Comparison of ENCODE assay signal across 23 cellular contexts in the genomic region with DNA sequence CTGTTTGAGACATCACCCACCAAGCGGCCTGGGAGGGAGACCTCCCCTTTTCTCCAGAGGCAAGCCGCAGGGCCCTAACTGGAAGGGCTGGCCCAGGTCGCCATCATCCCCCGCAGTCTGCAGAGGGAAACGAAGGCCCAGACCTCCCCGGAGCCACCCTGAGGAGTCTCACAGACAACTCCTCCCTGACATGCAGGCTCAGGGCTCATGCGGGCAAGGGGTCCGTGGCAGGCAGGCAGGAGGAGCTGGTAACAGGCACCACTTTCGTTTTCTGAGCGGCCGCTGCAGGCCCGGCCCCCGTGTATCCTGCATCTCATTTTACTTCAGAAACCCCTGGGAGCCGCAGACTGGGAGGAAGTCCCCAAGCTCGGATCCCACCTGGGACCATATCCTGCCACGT.
DNase-seq lines count a peak whose midpoint lies in the region; ATAC-seq, FAIRE-seq and TF ChIP-seq lines count a peak whose summit lies in the region.
"Had no signal": no experiment of that assay in that cellular context is flagged by ENCODE, and none has a peak within 500 bp of the region (broad histone marks: within the 10 kb centered on the region; RNA-seq: fewer than 3 reads in every experiment).

No MANE protein-coding gene starts in this region.

- no peak overlapping the region for H3K18ac ChIP-seq in H9 (ENCODE audit: insufficient read length, low read depth, low read length)

- no TSS peak for BruUV-seq in Calu3 (replicated peaks; lab: Mats Ljungman, UMichigan)

- H3K9ac ChIP-seq in H9 (ENCODE audit: extremely low read depth, insufficient read length, low read length) = no peak overlapping the region
- no peak overlapping the region for H3K9ac ChIP-seq in kidney (ENCODE audit: low read length in 2 of 2)

- H3T11ph ChIP-seq in H9 (ENCODE audit: low read length) = no peak overlapping the region

- no peak overlapping the region for H3K27ac ChIP-seq in H9 (ENCODE audit: insufficient read length, low read depth, low read length)
- no peak overlapping the region for H3K27ac ChIP-seq in kidney (ENCODE audit: low read depth in 2 of 2, low read length in 2 of 2)
- H3K27ac ChIP-seq in osteoblast (ENCODE audit: low read depth, low read length) = no peak overlapping the region
- H3K27ac ChIP-seq in suprapubic skin = no peak overlapping the region
- H3K27ac ChIP-seq: HL-60, SJCRH30 had no signal

- H3K4me3 ChIP-seq in kidney (ENCODE audit: low read length in 2 of 2) (no peak overlapping the region), osteoblast (ENCODE audit: insufficient read depth, low read length) (no peak overlapping the region), suprapubic skin (no peak overlapping the region), HAP-1 (no peak overlapping the region)
- H3K4me3 ChIP-seq: SJCRH30 had no signal

- CTCF ChIA-PET in Calu3 (lab: Charles Lee) = no interaction called here

- WGBS in H9 (ENCODE audit: extremely low coverage, insufficient read length, low lambda C conversion rate) = no CpG with 5 or more reads among the region's 16 CpGs
- WGBS in suprapubic skin = 81% methylated on average over 6 of the region's 16 CpGs

- H4K8ac ChIP-seq in H9 (replicated peaks; ENCODE audit: insufficient read length, low read depth, low read length) = no peak overlapping the region

- H3K14ac ChIP-seq in H9 (ENCODE audit: insufficient read depth, low read length) = no peak overlapping the region

- H2BK20ac ChIP-seq in H9 (ENCODE audit: low read depth, low read length, poor library complexity, severe bottlenecking) = no peak overlapping the region

- H3K27me3 ChIP-seq in H9 (ENCODE audit: insufficient read depth, low read length) (no peaks in the 10 kb centered on the region), osteoblast (ENCODE audit: insufficient read depth, low read length) (peaks cover 8% of the 10 kb centered on the region), suprapubic skin (peaks cover 48% of the 10 kb centered on the region), HAP-1 (ENCODE audit: low read depth) (no peaks in the 10 kb centered on the region)

- H3K4me2 ChIP-seq in H9 (ENCODE audit: insufficient read depth, insufficient read length, low read length) (no peak overlapping the region), osteoblast (ENCODE audit: insufficient read depth, low read length) (no peak overlapping the region)

- no peaks in the 10 kb centered on the region for H3K23me2 ChIP-seq in H9 (ENCODE audit: insufficient read length, low read depth, low read length, poor library complexity, severe bottlenecking)

- H4K5ac ChIP-seq in H9 (ENCODE audit: insufficient read length, low read depth, low read length) = no peak overlapping the region

- no peak overlapping the region for H2BK120ac ChIP-seq in H9 (ENCODE audit: low read depth, low read length, poor library complexity, severe bottlenecking)

- intact Hi-C loops in Calu3 (cut with micrococcal nuclease; ENCODE audit: unreplicated experiment) = no loop called here
- intact Hi-C loops in kidney (cut with DNase I) = no loop called here

- DNase-seq in Calu3 (no peak), H9 (no peak), kidney (peak; percentile 57), osteoblast (ENCODE audit: insufficient read length, low spot score, missing footprints) (peak; percentile 11), suprapubic skin (ENCODE audit: low spot score in 2 of 2) (no peak), HAP-1 (ENCODE audit: low spot score in 2 of 2) (no peak)
- no peak for DNase-seq in stimulated activated CD4-positive, alpha-beta T cell treated with anti-CD3 and anti-CD28 coated beads, Interleukin-4, amount 100 ng/mL, for 24 hours
- no peak for DNase-seq in stimulated activated naive CD8-positive, alpha-beta T cell treated with anti-CD3 and anti-CD28 coated beads, Interleukin-15, Interleukin-2, amounts not matched to agents 100 U/mL and 50 U/mL, for 24 hours
- DNase-seq: DMS153, GOT3, NCI-H1092, NCI-H1417 treated with DMSO at 0.1 percent for 48 hours, NCI-H1694 treated with DMSO at 0.1 percent for 48 hours, NCI-H2081, NCI-H2227 treated with DMSO at 0.1 percent for 48 hours, NCI-H526 treated with DMSO at 0.1 percent for 48 hours, OCI-M1, SJCRH30 had no signal

- H3K56ac ChIP-seq in H9 (ENCODE audit: insufficient read length, low read depth, low read length) = no peak overlapping the region

- no peak overlapping the region for H3K4me3 Mint-ChIP-seq in Calu3 (ENCODE audit: low read depth, unreplicated experiment)
- no peak overlapping the region for H3K4me3 Mint-ChIP-seq in H9
- H3K4me3 Mint-ChIP-seq: B cell had no signal

- FAIRE-seq in kidney (lab: Jason Lieb, UNC) = no peak
- FAIRE-seq: G401.6 had no signal

- no peak overlapping the region for H2AFZ ChIP-seq in H9 (ENCODE audit: low read length)
- no peak overlapping the region for H2AFZ ChIP-seq in osteoblast (ENCODE audit: low read length)

- no peak for ATAC-seq in stimulated activated naive CD8-positive, alpha-beta T cell treated with anti-CD3 and anti-CD28 coated beads, Interleukin-15, Interleukin-2, amounts not matched to agents 100 U/mL and 50 U/mL, for 24 hours
- ATAC-seq: HCT116, SK-N-SH treated with all-trans-retinoic acid at 6 μM for 48 hours had no signal

- no peak overlapping the region for H3K4ac ChIP-seq in H9 (ENCODE audit: low read depth, low read length)

- H2AK5ac ChIP-seq in H9 (ENCODE audit: insufficient read length, low read length) = no peak overlapping the region

- H2BK12ac ChIP-seq in H9 (ENCODE audit: insufficient read length, low read depth, low read length) = no peak overlapping the region

- H4K20me1 ChIP-seq in H9 (ENCODE audit: control insufficient read depth, insufficient read depth, insufficient read length) = no peaks in the 10 kb centered on the region
- H4K20me1 ChIP-seq in osteoblast (ENCODE audit: insufficient read depth, low read length) = no peaks in the 10 kb centered on the region

- peak overlapping the region; percentile 10 for H3K27ac Mint-ChIP-seq in Calu3 (ENCODE audit: unreplicated experiment)
- H3K27ac Mint-ChIP-seq in H9 = 0 out of 7 replicates have a peak overlapping the region, but pooled peaks of 2 of the 3 experiments have one; percentile 74 to 86
- H3K27ac Mint-ChIP-seq: B cell had no signal

- no peak overlapping the region for H4K91ac ChIP-seq in H9 (ENCODE audit: insufficient read length, low read depth, low read length)

- TF ChIP-seq EP300 in suprapubic skin (IDR thresholded peaks at IDR 0.05) = no peak

- H3K9me3 Mint-ChIP-seq in Calu3 (ENCODE audit: low read depth, unreplicated experiment) = peaks cover 6% of the 10 kb centered on the region
- peaks cover 6 to 14% of the 10 kb centered on the region in 2 experiments; a peak in 3 of 5 replicates for H3K9me3 Mint-ChIP-seq in H9

- H3K23ac ChIP-seq in H9 (ENCODE audit: insufficient read length, low read depth, low read length) = no peak overlapping the region

- no peaks in the 10 kb centered on the region for H3K4me1 ChIP-seq in H9 (ENCODE audit: insufficient read depth, low read length)
- H3K4me1 ChIP-seq in kidney (ENCODE audit: control insufficient read depth in 1 of 2, insufficient read depth in 1 of 2, low read depth in 1 of 2, low read length in 2 of 2) = no peaks in the 10 kb centered on the region
- no peaks in the 10 kb centered on the region for H3K4me1 ChIP-seq in osteoblast (ENCODE audit: insufficient read depth, low read length)
- no peaks in the 10 kb centered on the region for H3K4me1 ChIP-seq in suprapubic skin
- no peaks in the 10 kb centered on the region for H3K4me1 ChIP-seq in HAP-1
- H3K4me1 ChIP-seq: SJCRH30 had no signal

- no peaks in the 10 kb centered on the region for H3K79me1 ChIP-seq in H9 (ENCODE audit: insufficient read depth, low read depth, low read length, poor library complexity, severe bottlenecking)

- H2BK5ac ChIP-seq in H9 (ENCODE audit: insufficient read length, low read length) = no peak overlapping the region

- TF ChIP-seq POLR2A in suprapubic skin (IDR thresholded peaks at IDR 0.05) = no peak

- H3K36me3 Mint-ChIP-seq in Calu3 (ENCODE audit: insufficient read depth, unreplicated experiment) (no peaks in the 10 kb centered on the region), H9 (ENCODE audit: insufficient read depth in 1 of 3, low read depth in 3 of 3) (peaks cover 0 to 7% (median 2%) of the 10 kb centered on the region in 3 experiments; a peak in 3 of 7 replicates)

- H3K4me1 Mint-ChIP-seq in Calu3 (ENCODE audit: low read depth, unreplicated experiment) (no peaks in the 10 kb centered on the region), H9 (peaks cover 24 to 35% of the 10 kb centered on the region in 2 experiments)
- H3K4me1 Mint-ChIP-seq: B cell had no signal

- in situ Hi-C loops in HAP-1 (cut with MboI; ENCODE audit: low sequenced_read_pairs) = no loop called here

- no peaks in the 10 kb centered on the region for H3K36me3 ChIP-seq in kidney (ENCODE audit: control insufficient read depth in 1 of 2, insufficient read depth in 2 of 2, low read length in 2 of 2)
- H3K36me3 ChIP-seq in osteoblast (ENCODE audit: insufficient read depth, low read length) = no peaks in the 10 kb centered on the region
- H3K36me3 ChIP-seq in suprapubic skin = no peaks in the 10 kb centered on the region
- no peaks in the 10 kb centered on the region for H3K36me3 ChIP-seq in HAP-1 (replicated peaks)
- H3K36me3 ChIP-seq: SJCRH30 had no signal

- no peak overlapping the region for H2BK15ac ChIP-seq in H9 (ENCODE audit: low read depth, low read length)

- TF ChIP-seq CTCF in Calu3 (IDR thresholded peaks at IDR 0.05; ENCODE audit: unreplicated experiment) (no peak), H9 (conservative IDR thresholded peaks at IDR 0.05) (no peak), kidney (IDR thresholded peaks at IDR 0.05; ENCODE audit: borderline replicate concordance, extremely low read depth, insufficient read depth) (no peak), osteoblast (IDR thresholded peaks at IDR 0.05; ENCODE audit: extremely low read depth, low read depth, low read length) (no peak), suprapubic skin (IDR thresholded peaks at IDR 0.05) (no peak)

- H3K79me2 ChIP-seq in H9 (ENCODE audit: insufficient read depth, low read length) (no peaks in the 10 kb centered on the region), osteoblast (ENCODE audit: insufficient read depth, low read length) (no peaks in the 10 kb centered on the region)

- no peaks in the 10 kb centered on the region for H3K9me3 ChIP-seq in H9 (ENCODE audit: control insufficient read depth, low read depth, low read length)
- H3K9me3 ChIP-seq in kidney (ENCODE audit: control insufficient read depth in 1 of 2, low read length in 2 of 2) = no peaks in the 10 kb centered on the region
- H3K9me3 ChIP-seq in osteoblast (ENCODE audit: low read depth, low read length) = no peaks in the 10 kb centered on the region
- H3K9me3 ChIP-seq in suprapubic skin = no peaks in the 10 kb centered on the region
- no peaks in the 10 kb centered on the region for H3K9me3 ChIP-seq in HAP-1
- H3K9me3 ChIP-seq: SJCRH30 had no signal

- peaks cover 32% of the 10 kb centered on the region for H3K27me3 Mint-ChIP-seq in Calu3 (ENCODE audit: unreplicated experiment)
- H3K27me3 Mint-ChIP-seq in H9 (ENCODE audit: low read depth) = peaks cover 8% of the 10 kb centered on the region

Comparison
In these comparisons a context has a peak if more than half of its experiments do, and no peak if none do; other contexts are left out.
1. DNase-seq: peak in kidney (single experiment) and osteoblast (single experiment); none in Calu3 (single experiment), H9 (single experiment), stimulated activated CD4-positive, alpha-beta T cell treated with anti-CD3 and anti-CD28 coated beads, Interleukin-4, amount 100 ng/mL, for 24 hours (single experiment), suprapubic skin (0 of 2), HAP-1 (0 of 2) and stimulated activated naive CD8-positive, alpha-beta T cell treated with anti-CD3 and anti-CD28 coated beads, Interleukin-15, Interleukin-2, amounts not matched to agents 100 U/mL and 50 U/mL, for 24 hours (single experiment).